In genomic region chr15:85019815-85020590, GRCh38 we compare ENCODE assay signal across 11 cellular contexts. TPM values are rescaled to one million over a fixed set of nuclear protein-coding genes. Genes with fewer than 3 reads are reported as not detected.
DNase-seq lines count a peak whose midpoint lies in the region; ATAC-seq and TF ChIP-seq lines count a peak whose summit lies in the region.
"Had no signal": no experiment of that assay in that cellular context is flagged by ENCODE, and none has a peak within 500 bp of the region (broad histone marks: within the 10 kb centered on the region; RNA-seq: fewer than 3 reads in every experiment).

No MANE protein-coding gene starts in this region.

- no peaks in the 10 kb centered on the region for H3K36me3 Mint-ChIP-seq in activated T-helper 17 cell treated with anti-CD3 and anti-CD28 coated beads, Interleukin-2, amount 50 U/mL, for 72 hours (ENCODE audit: low read depth)
- H3K36me3 Mint-ChIP-seq in osteocyte (ENCODE audit: unreplicated experiment) = no peaks in the 10 kb centered on the region

- no peak for TF ChIP-seq CTCF in osteocyte (IDR thresholded peaks at IDR 0.05)
- no peak for TF ChIP-seq CTCF in GM10248 (IDR thresholded peaks at IDR 0.05; ENCODE audit: control extremely low read depth, extremely low read depth, low read depth, missing control alignments)
- TF ChIP-seq CTCF in MM.1S (IDR thresholded peaks at IDR 0.05; ENCODE audit: low read length) = no peak

- peaks cover 18% of the 10 kb centered on the region; the same call in 1 of the 2 replicates for H3K79me2 ChIP-seq in MM.1S (ENCODE audit: low read length)

- H3K4me3 Mint-ChIP-seq in activated T-helper 17 cell treated with anti-CD3 and anti-CD28 coated beads, Interleukin-2, amount 50 U/mL, for 72 hours = no peak overlapping the region
- H3K4me3 Mint-ChIP-seq in osteocyte (ENCODE audit: unreplicated experiment) = no peak overlapping the region

- H3K27ac Mint-ChIP-seq in activated T-helper 17 cell treated with anti-CD3 and anti-CD28 coated beads, Interleukin-2, amount 50 U/mL, for 72 hours = peak overlapping the region; percentile 23
- H3K27ac Mint-ChIP-seq in osteocyte (ENCODE audit: unreplicated experiment) = peak overlapping the region; percentile 51

- H3K4me1 Mint-ChIP-seq in activated T-helper 17 cell treated with anti-CD3 and anti-CD28 coated beads, Interleukin-2, amount 50 U/mL, for 72 hours = peaks cover 33% of the 10 kb centered on the region
- peaks cover 23% of the 10 kb centered on the region for H3K4me1 Mint-ChIP-seq in osteocyte (ENCODE audit: unreplicated experiment)

- no peak overlapping the region for H3K9ac ChIP-seq in MM.1S (ENCODE audit: low read length)

- no peaks in the 10 kb centered on the region for H3K9me3 Mint-ChIP-seq in activated T-helper 17 cell treated with anti-CD3 and anti-CD28 coated beads, Interleukin-2, amount 50 U/mL, for 72 hours
- H3K9me3 Mint-ChIP-seq in osteocyte (ENCODE audit: unreplicated experiment) = no peaks in the 10 kb centered on the region

- no peaks in the 10 kb centered on the region for H4K20me1 ChIP-seq in MM.1S (ENCODE audit: insufficient read depth, low read length)

- ATAC-seq in activated CD4-positive, CD25-positive, alpha-beta regulatory T cell treated with anti-CD3 and anti-CD28 coated beads, Interleukin-2, amount 50 U/mL, for 24 hours = peak; percentile 33 to 39
- peak; percentile 68 for ATAC-seq in HG02759 (IDR thresholded peaks at IDR 0.05; ENCODE audit: unreplicated experiment)
- ATAC-seq in activated T-helper 17 cell treated with anti-CD3 and anti-CD28 coated beads, Interleukin-2, amount 50 U/mL, for 72 hours (replicated peaks) = peak; percentile 71

- CTCF ChIA-PET in GM10248 (lab: Yijun Ruan, JAX) = no interaction called here

- H2AFZ ChIP-seq in MM.1S (ENCODE audit: low read length) = no peak overlapping the region

- POLR2A ChIA-PET in GM10248 (lab: Yijun Ruan, JAX) = no interaction called here

- no peak overlapping the region for H3K27ac ChIP-seq in MM.1S (ENCODE audit: low read length)
- H3K27ac ChIP-seq: 22Rv1 had no signal

- no peaks in the 10 kb centered on the region for H3K27me3 ChIP-seq in MM.1S (replicated peaks; ENCODE audit: insufficient read depth, low read length)

- no peaks in the 10 kb centered on the region for H3K27me3 Mint-ChIP-seq in activated T-helper 17 cell treated with anti-CD3 and anti-CD28 coated beads, Interleukin-2, amount 50 U/mL, for 72 hours
- H3K27me3 Mint-ChIP-seq in osteocyte (ENCODE audit: unreplicated experiment) = no peaks in the 10 kb centered on the region

- H3K4me1 ChIP-seq in MM.1S (ENCODE audit: low read length) = no peaks in the 10 kb centered on the region

- H3K9me2 ChIP-seq in MM.1S (replicated peaks; ENCODE audit: insufficient read depth, low read length) = no peaks in the 10 kb centered on the region

- H3F3A ChIP-seq in MM.1S (ENCODE audit: insufficient read depth, low read length) = no peaks in the 10 kb centered on the region

- DNase-seq in activated CD4-positive, CD25-positive, alpha-beta regulatory T cell treated with anti-CD3 and anti-CD28 coated beads, Interleukin-2, amount 50 U/mL, for 72 hours = no peak
- DNase-seq in osteocyte (ENCODE audit: extremely low spot score, unreplicated experiment) = no peak
- no peak for DNase-seq in GM10248 (ENCODE audit: extremely low spot score)
- no peak for DNase-seq in MM.1S
- DNase-seq in AG08395 (ENCODE audit: low spot score) = no peak
- DNase-seq: DND-41, NCI-H1092 had no signal

- H3K4me2 ChIP-seq in MM.1S (ENCODE audit: low read depth, low read length) = no peak overlapping the region

- H3K9me3 ChIP-seq in MM.1S (replicated peaks; ENCODE audit: insufficient read depth, low read length) = no peaks in the 10 kb centered on the region

- H3K4me3 ChIP-seq in MM.1S (ENCODE audit: low read length) = no peak overlapping the region

- no peaks in the 10 kb centered on the region for H3K36me3 ChIP-seq in MM.1S (replicated peaks; ENCODE audit: insufficient read depth, low read length)

RNA-seq across cellular contexts. Expression of gene PDE8A, which starts 38.3 kb away (rescaled TPM):
- 10 to 100 TPM; 23.7 to 34.2 TPM for total RNA-seq in activated T-helper 17 cell treated with anti-CD3 and anti-CD28 coated beads, Interleukin-2, amount 50 U/mL, for 72 hours
- total RNA-seq in osteocyte = 23.7 and 24.0 TPM in 2 replicates
